Comparison of ENCODE assay signal across 1 cellular context in genomic region chr10:86943316-86944030, GRCh38.
TF ChIP-seq lines count a peak whose summit lies in the region.

No MANE protein-coding gene starts in this region.

TF ChIP-seq in H1, 55 proteins besides CTCF, POLR2A, EP300 and RAD21:
- TF ChIP-seq CHD2 (IDR thresholded peaks at IDR 0.05; ENCODE audit: low read length) (no peak), BRCA1 (IDR thresholded peaks at IDR 0.05; ENCODE audit: low read depth, low read length) (no peak), HDAC6 (IDR thresholded peaks at IDR 0.05; ENCODE audit: low read depth, low read length) (no peak), GTF2F1 (IDR thresholded peaks at IDR 0.05; ENCODE audit: borderline replicate concordance, low read depth, low read length) (no peak), NANOG (IDR thresholded peaks at IDR 0.05; ENCODE audit: insufficient read depth, low read depth, low read length, poor library complexity, severe bottlenecking) (no peak), CBX8 (IDR thresholded peaks at IDR 0.05; ENCODE audit: borderline replicate concordance, low read depth, low read length) (no peak), SIN3A (conservative IDR thresholded peaks at IDR 0.05 in 1 of 2, IDR thresholded peaks at IDR 0.05 in 1 of 2; ENCODE audit: low read depth in 1 of 2, low read length in 2 of 2) (no peak), HDAC2 (IDR thresholded peaks at IDR 0.05; ENCODE audit: borderline replicate concordance in 1 of 2, low read depth in 2 of 2, low read length in 2 of 2) (no peak)
- TF ChIP-seq, protein P1, sequence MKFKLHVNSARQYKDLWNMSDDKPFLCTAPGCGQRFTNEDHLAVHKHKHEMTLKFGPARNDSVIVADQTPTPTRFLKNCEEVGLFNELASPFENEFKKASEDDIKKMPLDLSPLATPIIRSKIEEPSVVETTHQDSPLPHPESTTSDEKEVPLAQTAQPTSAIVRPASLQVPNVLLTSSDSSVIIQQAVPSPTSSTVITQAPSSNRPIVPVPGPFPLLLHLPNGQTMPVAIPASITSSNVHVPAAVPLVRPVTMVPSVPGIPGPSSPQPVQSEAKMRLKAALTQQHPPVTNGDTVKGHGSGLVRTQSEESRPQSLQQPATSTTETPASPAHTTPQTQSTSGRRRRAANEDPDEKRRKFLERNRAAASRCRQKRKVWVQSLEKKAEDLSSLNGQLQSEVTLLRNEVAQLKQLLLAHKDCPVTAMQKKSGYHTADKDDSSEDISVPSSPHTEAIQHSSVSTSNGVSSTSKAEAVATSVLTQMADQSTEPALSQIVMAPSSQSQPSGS (IDR thresholded peaks at IDR 0.05; ENCODE audit: low read length), result no peak
TF ChIP-seq in H1: peak in this region for 0.
